In the genomic region with DNA sequence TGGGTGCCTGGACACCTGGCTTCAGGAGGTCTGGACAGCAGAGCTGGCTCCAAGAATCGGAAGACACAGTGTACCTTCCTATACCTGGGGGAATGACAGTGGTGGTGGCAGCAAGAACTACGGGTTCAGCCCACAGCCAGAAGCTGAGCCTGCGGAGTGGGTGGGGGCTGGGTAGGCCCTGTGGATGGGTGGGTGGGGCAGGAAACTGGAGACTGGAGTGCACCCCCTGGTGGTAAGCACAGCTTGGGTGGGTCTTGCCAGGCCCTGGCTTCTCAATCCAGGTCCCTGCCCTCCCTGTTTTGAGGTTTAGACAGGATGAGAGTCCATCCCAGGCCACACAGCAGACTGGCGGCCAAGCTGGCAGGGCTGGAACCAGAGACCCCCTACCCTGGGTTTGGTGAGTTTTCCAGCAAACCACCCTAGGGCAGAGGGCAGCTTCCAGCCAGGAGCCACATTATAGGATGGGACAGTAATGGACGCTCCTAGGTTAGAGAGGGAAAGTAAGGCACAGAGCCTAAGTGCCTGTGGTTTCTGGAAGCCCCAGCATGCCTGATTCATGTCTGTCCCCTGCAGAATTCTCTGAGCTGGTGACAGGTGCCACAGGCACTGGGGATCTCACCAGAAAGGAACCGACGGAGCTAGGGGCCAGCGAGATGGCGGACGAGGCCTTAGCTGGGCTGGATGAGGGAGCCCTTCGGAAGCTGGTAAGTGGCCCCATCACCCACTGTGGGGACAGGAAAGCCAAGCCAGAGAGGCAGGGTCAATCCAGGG, we compare ENCODE assay signal across 1 cellular context.
TF ChIP-seq lines count a peak whose summit lies in the region.

No MANE protein-coding gene starts in this region.

TF ChIP-seq in GM23338, 12 proteins besides CTCF, POLR2A, EP300 and RAD21:
- TF ChIP-seq EZH2 (IDR thresholded peaks at IDR 0.05; ENCODE audit: low read depth, unreplicated experiment) (no peak), POLR2AphosphoS5 (IDR thresholded peaks at IDR 0.05; ENCODE audit: low read depth) (peak; percentile 19; the same call in 1 of the 2 replicates)
